In the genomic region with DNA sequence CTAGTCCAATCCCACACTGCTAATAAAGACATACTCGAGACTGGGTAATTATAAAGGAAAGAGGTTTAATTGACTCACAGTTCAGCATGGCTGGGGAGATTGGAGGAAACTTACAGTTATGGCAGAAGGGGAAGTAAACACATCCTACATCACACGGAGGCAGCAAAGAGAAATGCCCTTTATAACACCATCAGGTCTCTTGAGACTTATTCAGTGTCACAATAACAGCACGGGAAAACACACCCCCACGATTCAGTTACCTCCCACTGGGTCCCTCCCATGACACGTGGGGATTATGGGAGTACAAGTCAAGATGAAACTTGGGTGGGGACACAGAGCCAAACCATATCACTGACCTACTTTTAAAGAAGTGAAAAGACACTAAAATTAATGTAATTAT, we compare ENCODE assay signal across 29 cellular contexts.
"Had no signal": no experiment of that assay in that cellular context is flagged by ENCODE, and none has a peak within 500 bp of the region (broad histone marks: within the 10 kb centered on the region; RNA-seq: fewer than 3 reads in every experiment).

No MANE protein-coding gene starts in this region.

- DNase-seq: activated B cell treated with CpG ODN at 0.5 μM for 24 hours; activated CD4-positive, alpha-beta memory T cell treated with anti-CD3 and anti-CD28 coated beads for 36 hours; activated CD4-positive, alpha-beta T cell treated with anti-CD3 and anti-CD28 coated beads for 48 hours; activated CD8-positive, alpha-beta memory T cell treated with anti-CD3 and anti-CD28 coated beads, Interleukin-2, amount 10 ng/mL, durations not matched to agents 7 days and 5 days; activated CD8-positive, alpha-beta memory T cell treated with anti-CD3 and anti-CD28 coated beads, Interleukin-2, amount 50 U/mL, for 4 hours; activated CD8-positive, alpha-beta T cell treated with anti-CD3 and anti-CD28 coated beads, Interleukin-2, amount 10 ng/mL, durations not matched to agents 7 days and 5 days; activated effector memory CD4-positive, alpha-beta T cell treated with anti-CD3 and anti-CD28 coated beads, Interleukin-2, amount 50 U/mL, for 16 hours; activated naive CD4-positive, alpha-beta T cell treated with anti-CD3 and anti-CD28 coated beads for 36 hours; activated naive CD8-positive, alpha-beta T cell treated with anti-CD3 and anti-CD28 coated beads for 36 hours; activated naive CD8-positive, alpha-beta T cell treated with anti-CD3 and anti-CD28 coated beads, Interleukin-2, amount 50 U/mL, for 24 hours; activated T-cell treated with anti-CD3 and anti-CD28 coated beads, Interleukin-2, amount 50 U/mL, for 1 hour; activated T-cell treated with anti-CD3 and anti-CD28 coated beads, Interleukin-2, amount 50 U/mL, for 48 hours; adrenal gland; central memory CD4-positive, alpha-beta T cell; cerebellar nuclear complex; colonic mucosa; effector CD8-positive, alpha-beta T cell; esophagus squamous epithelium; foreskin melanocyte; heart right ventricle; T1000; WERI-Rb-1 had no signal

- H3K36me3 ChIP-seq: adrenal gland, ascending aorta, breast epithelium, cardiac muscle cell, colonic mucosa, esophagus squamous epithelium, gastroesophageal sphincter, heart right ventricle, WERI-Rb-1 had no signal

- H3K27me3 ChIP-seq: adrenal gland, ascending aorta, breast epithelium, cardiac muscle cell, colonic mucosa, esophagus squamous epithelium, gastroesophageal sphincter, heart right ventricle, hepatocyte had no signal

- H3K9me3 ChIP-seq: adrenal gland, ascending aorta, breast epithelium, colonic mucosa, esophagus squamous epithelium, gastroesophageal sphincter had no signal

- H3K4me2 ChIP-seq: hepatocyte had no signal

- H3K4me3 ChIP-seq: adrenal gland, ascending aorta, breast epithelium, cardiac muscle cell, colonic mucosa, esophagus squamous epithelium, gastroesophageal sphincter, heart right ventricle, hepatocyte had no signal

- H2AFZ ChIP-seq: hepatocyte had no signal

- ATAC-seq: activated CD4-positive, CD25-positive, alpha-beta regulatory T cell treated with anti-CD3 and anti-CD28 coated beads, Interleukin-2, amount 50 U/mL, for 24 hours; activated CD8-positive, alpha-beta memory T cell treated with anti-CD3 and anti-CD28 coated beads, Interleukin-2, amount 10 ng/mL, durations not matched to agents 7 days and 5 days; activated CD8-positive, alpha-beta T cell treated with anti-CD3 and anti-CD28 coated beads, Interleukin-2, amount 10 ng/mL, durations not matched to agents 7 days and 5 days; activated naive CD8-positive, alpha-beta T cell treated with anti-CD3 and anti-CD28 coated beads, Interleukin-2, amount 50 U/mL, for 24 hours; gastroesophageal sphincter; heart right ventricle had no signal

- H3K79me2 ChIP-seq: hepatocyte had no signal

- H3K4me1 ChIP-seq: adrenal gland, ascending aorta, breast epithelium, colonic mucosa, esophagus squamous epithelium, gastroesophageal sphincter, heart right ventricle had no signal

- H3K27ac ChIP-seq: adrenal gland, ascending aorta, breast epithelium, cardiac muscle cell, colonic mucosa, epithelial cell of prostate, esophagus squamous epithelium, gastroesophageal sphincter, heart right ventricle, hepatocyte, WERI-Rb-1 had no signal
